ENCODE assay signal across 18 cellular contexts in genomic region chr9:89171231-89171630, GRCh38. TPM values are rescaled to one million over a fixed set of nuclear protein-coding genes. Genes with fewer than 3 reads are reported as not detected.
DNase-seq lines count a peak whose midpoint lies in the region; ATAC-seq and TF ChIP-seq lines count a peak whose summit lies in the region.
"Had no signal": no experiment of that assay in that cellular context is flagged by ENCODE, and none has a peak within 500 bp of the region (broad histone marks: within the 10 kb centered on the region; RNA-seq: fewer than 3 reads in every experiment).

No MANE protein-coding gene starts in this region.

- TF ChIP-seq EP300 in SK-N-SH (IDR thresholded peaks at IDR 0.05; ENCODE audit: borderline replicate concordance in 1 of 2, low read depth in 1 of 2, low read length in 1 of 2), result no peak

- H3K4me3 ChIP-seq in SK-N-SH (ENCODE audit: low read depth in 2 of 2, low read length in 1 of 2), result no peak overlapping the region
- no peak overlapping the region for H3K4me3 ChIP-seq in fibroblast of the aortic adventitia (ENCODE audit: low read depth, low read length)
- no peak overlapping the region for H3K4me3 ChIP-seq in lower lobe of right lung
- no peak overlapping the region for H3K4me3 ChIP-seq in thyroid gland (replicated peaks in 1 of 3)
- H3K4me3 ChIP-seq in HAP-1, result no peak overlapping the region
- H3K4me3 ChIP-seq: BLaER1 had no signal

- no peaks in the 10 kb centered on the region for H3F3A ChIP-seq in SK-N-SH (replicated peaks; ENCODE audit: insufficient read depth)

- in situ Hi-C loops in HAP-1 (cut with MboI; ENCODE audit: low sequenced_read_pairs), result no loop called here

- intact Hi-C loops in lower lobe of right lung (cut with DNase I) (no loop called here), thyroid gland (cut with DNase I) (no loop called here)
- intact Hi-C loops in activated CD4-positive, alpha-beta T cell treated with anti-CD3 and anti-CD28 coated beads for 36 hours (cut with DNase I, micrococcal nuclease), result no loop called here

- TF ChIP-seq RAD21 in SK-N-SH (IDR thresholded peaks at IDR 0.05; ENCODE audit: low read length), result no peak

- no peak for TF ChIP-seq POLR2A in thyroid gland (IDR thresholded peaks at IDR 0.05)

- H3K9me3 Mint-ChIP-seq in activated CD4-positive, alpha-beta T cell treated with anti-CD3 and anti-CD28 coated beads for 36 hours (ENCODE audit: low read depth), result no peaks in the 10 kb centered on the region
- H3K9me3 Mint-ChIP-seq: CD8-positive, alpha-beta T cell had no signal

- POLR2A ChIA-PET in SK-N-SH (lab: Yijun Ruan, JAX), result no interaction called here
- POLR2A ChIA-PET in activated CD4-positive, alpha-beta T cell treated with anti-CD3 and anti-CD28 coated beads for 36 hours (lab: Charles Lee), result no interaction called here

- H3K36me3 ChIP-seq in SK-N-SH (replicated peaks in 1 of 2; ENCODE audit: control insufficient read depth in 1 of 2, insufficient read depth in 2 of 2, low read length in 1 of 2) (peaks cover 0 to 3% of the 10 kb centered on the region in 2 experiments), lower lobe of right lung (no peaks in the 10 kb centered on the region), thyroid gland (no peaks in the 10 kb centered on the region), HAP-1 (replicated peaks) (no peaks in the 10 kb centered on the region)
- H3K36me3 ChIP-seq: BLaER1 had no signal

- CTCF ChIA-PET in SK-N-SH (lab: Yijun Ruan, JAX), result interaction anchor here (0.7 to 2.2 kb wide), 2 partner anchors 12 to 108 kb away, joined by 3 to 14 read pairs; no protein-coding TSS in a partner anchor
- CTCF ChIA-PET in activated CD4-positive, alpha-beta T cell treated with anti-CD3 and anti-CD28 coated beads for 36 hours (lab: Charles Lee), result no interaction called here

- H3K4me2 ChIP-seq in SK-N-SH, result no peak overlapping the region
- H3K4me2 ChIP-seq: BLaER1 had no signal

- ATAC-seq in SK-N-SH treated with all-trans-retinoic acid at 6 μM for 48 hours, result peak; percentile 45
- peak in 1 of 2 donors; percentile 48 for ATAC-seq in lower lobe of right lung
- no peak for ATAC-seq in activated CD4-positive, alpha-beta T cell treated with anti-CD3 and anti-CD28 coated beads for 36 hours
- ATAC-seq: CD8-positive, alpha-beta T cell had no signal

- no peak overlapping the region for H2AFZ ChIP-seq in SK-N-SH (ENCODE audit: low read depth)

- H3K36me3 Mint-ChIP-seq in activated CD4-positive, alpha-beta T cell treated with anti-CD3 and anti-CD28 coated beads for 36 hours (ENCODE audit: low read depth), result no peaks in the 10 kb centered on the region
- H3K36me3 Mint-ChIP-seq: CD4-positive, CD25-positive, alpha-beta regulatory T cell; CD8-positive, alpha-beta T cell had no signal

- H3K4me3 Mint-ChIP-seq in activated CD4-positive, alpha-beta T cell treated with anti-CD3 and anti-CD28 coated beads for 36 hours, result no peak overlapping the region
- H3K4me3 Mint-ChIP-seq: B cell; CD4-positive, CD25-positive, alpha-beta regulatory T cell; CD8-positive, alpha-beta T cell had no signal

- DNase-seq in SK-N-SH (no peak), fibroblast of the aortic adventitia (ENCODE audit: low read depth) (peak; percentile 59), lower lobe of right lung (no peak), thyroid gland (peak; percentile 56 to 58), NCI-H1694 treated with DMSO at 0.1 percent for 48 hours (lab: John Stamatoyannopoulos, UW) (no peak), HAP-1 (ENCODE audit: low spot score in 2 of 2) (no peak)
- DNase-seq in activated CD4-positive, alpha-beta T cell treated with anti-CD3 and anti-CD28 coated beads for 36 hours, result no peak
- DNase-seq: Caco-2; CD4-positive, CD25-positive, alpha-beta regulatory T cell; DMS153; DND-41; GOT3 had no signal

- no peaks in the 10 kb centered on the region for H4K20me1 ChIP-seq in SK-N-SH (ENCODE audit: insufficient read depth)
- H4K20me1 ChIP-seq: BLaER1 had no signal

- TF ChIP-seq CTCF in SK-N-SH (IDR thresholded peaks at IDR 0.05) (no peak), fibroblast of the aortic adventitia (IDR thresholded peaks at IDR 0.05; ENCODE audit: insufficient read depth, low read length) (no peak), lower lobe of right lung (IDR thresholded peaks at IDR 0.05) (no peak), thyroid gland (IDR thresholded peaks at IDR 0.05) (no peak)

- H3K4me1 ChIP-seq in SK-N-SH (ENCODE audit: control insufficient read depth in 1 of 2, insufficient read depth in 2 of 2, low read depth in 1 of 2, low read length in 1 of 2), result peaks cover 14 to 23% of the 10 kb centered on the region in 2 experiments; a peak in 2 of 4 replicates
- H3K4me1 ChIP-seq in lower lobe of right lung, result peaks cover 11% of the 10 kb centered on the region
- H3K4me1 ChIP-seq in thyroid gland, result peaks cover 6 to 13% of the 10 kb centered on the region in 2 donors
- H3K4me1 ChIP-seq in HAP-1, result no peaks in the 10 kb centered on the region
- H3K4me1 ChIP-seq: BLaER1, Caco-2 had no signal

- 78% methylated on average over 3 of the region's 3 CpGs for WGBS in SK-N-SH (ENCODE audit: low lambda C conversion rate)
- 20 to 22% methylated on average over 3 of the region's 3 CpGs for WGBS in thyroid gland, 2 donors

- no peaks in the 10 kb centered on the region for H3K4me1 Mint-ChIP-seq in activated CD4-positive, alpha-beta T cell treated with anti-CD3 and anti-CD28 coated beads for 36 hours
- H3K4me1 Mint-ChIP-seq: B cell; CD4-positive, CD25-positive, alpha-beta regulatory T cell had no signal

- H3K79me2 ChIP-seq in SK-N-SH (ENCODE audit: insufficient read depth), result peaks cover 99% of the 10 kb centered on the region

- H3K27me3 Mint-ChIP-seq in activated CD4-positive, alpha-beta T cell treated with anti-CD3 and anti-CD28 coated beads for 36 hours, result peaks cover 23% of the 10 kb centered on the region

- H3K9me3 ChIP-seq in SK-N-SH (no peaks in the 10 kb centered on the region), lower lobe of right lung (no peaks in the 10 kb centered on the region), thyroid gland (no peaks in the 10 kb centered on the region), HAP-1 (no peaks in the 10 kb centered on the region)
- H3K9me3 ChIP-seq: BLaER1, Caco-2 had no signal

- no peak overlapping the region for H3K9ac ChIP-seq in SK-N-SH
- H3K9ac ChIP-seq: BLaER1 had no signal

- H3K27ac ChIP-seq in SK-N-SH (ENCODE audit: low read depth in 2 of 2, low read length in 1 of 2) (no peak overlapping the region), lower lobe of right lung (peak overlapping the region; percentile 24), thyroid gland (peak overlapping the region; percentile 11 to 44 (median 42))
- H3K27ac ChIP-seq: 22Rv1, BLaER1, C4-2B had no signal

- H3K27me3 ChIP-seq in SK-N-SH (ENCODE audit: insufficient read depth) (no peaks in the 10 kb centered on the region), lower lobe of right lung (ENCODE audit: low read depth) (peaks cover 11% of the 10 kb centered on the region), thyroid gland (no peaks in the 10 kb centered on the region), HAP-1 (ENCODE audit: low read depth) (peaks cover 6% of the 10 kb centered on the region)
- H3K27me3 ChIP-seq: BLaER1 had no signal

- H3K27ac Mint-ChIP-seq in activated CD4-positive, alpha-beta T cell treated with anti-CD3 and anti-CD28 coated beads for 36 hours, result no peak overlapping the region
- H3K27ac Mint-ChIP-seq: B cell; CD4-positive, CD25-positive, alpha-beta regulatory T cell; CD8-positive, alpha-beta T cell had no signal

- H3K9me2 ChIP-seq in SK-N-SH, result no peaks in the 10 kb centered on the region

TF ChIP-seq in SK-N-SH treated with all-trans-retinoic acid at 6 μM for 48 hours, 23 proteins besides CTCF, POLR2A, EP300 and RAD21:
- peak; percentile 45; the same call in 1 of the 2 replicates for TF ChIP-seq ISL1 (CRISPR knock-in tag; IDR thresholded peaks at IDR 0.05)
- no peak for TF ChIP-seq TCF4 (CRISPR knock-in tag; IDR thresholded peaks at IDR 0.05; ENCODE audit: borderline replicate concordance)

TF ChIP-seq in SK-N-SH, 30 proteins besides CTCF, POLR2A, EP300 and RAD21 (continues in another document):
- TF ChIP-seq FOXM1 (IDR thresholded peaks at IDR 0.05; ENCODE audit: low read depth) (no peak), PBX3 (IDR thresholded peaks at IDR 0.05) (no peak), MXI1 (IDR thresholded peaks at IDR 0.05; ENCODE audit: low read depth, low read length) (no peak), POLR2AphosphoS5 (IDR thresholded peaks at IDR 0.05; ENCODE audit: low read depth, low read length) (no peak), TCF12 (IDR thresholded peaks at IDR 0.05) (no peak), USF2 (IDR thresholded peaks at IDR 0.05; ENCODE audit: borderline replicate concordance, low read depth, low read length) (no peak), EZH2phosphoT487 (IDR thresholded peaks at IDR 0.05; ENCODE audit: borderline replicate concordance, low read depth) (no peak)

RNA-seq across cellular contexts. Expression of gene SHC3, which starts 7.4 kb away (rescaled TPM):
- 3.2 and 4.7 TPM in 2 replicates for polyA plus RNA-seq in SK-N-SH (2012; rRNA removed)
- polyA plus RNA-seq in SK-N-SH (2012; cell fraction: cytosol; rRNA removed), result 2.8 and 3.7 TPM in 2 replicates
- polyA plus RNA-seq in SK-N-SH (2012; cell fraction: nucleus; rRNA removed), result 8.0 and 9.2 TPM in 2 replicates
- total RNA-seq in fibroblast of the aortic adventitia (ENCODE audit: low replicate concordance), result 26.5 and 28.0 TPM in 2 replicates
- 13.2 TPM for total RNA-seq in lower lobe of right lung
- 1 to 10 TPM in 3 of 4 donors, under 1 TPM in 1; 0.40 to 5.9 (median 1.2) TPM for total RNA-seq in thyroid gland
- not detected for total RNA-seq in activated CD4-positive, alpha-beta T cell treated with anti-CD3 and anti-CD28 coated beads for 36 hours
- total RNA-seq: B cell; CD4-positive, CD25-positive, alpha-beta regulatory T cell; CD8-positive, alpha-beta T cell had no signal
- polyA plus RNA-seq: CD4-positive, CD25-positive, alpha-beta regulatory T cell had no signal

Comparison
In these comparisons a context has a peak if more than half of its experiments do, and no peak if none do; other contexts are left out.
1. DNase-seq: peak in fibroblast of the aortic adventitia (single experiment) and thyroid gland (2 of 2); none in SK-N-SH (single experiment), lower lobe of right lung (single experiment), NCI-H1694 treated with DMSO at 0.1 percent for 48 hours (single experiment), activated CD4-positive, alpha-beta T cell treated with anti-CD3 and anti-CD28 coated beads for 36 hours (single experiment) and HAP-1 (0 of 2).
2. H3K27ac ChIP-seq: peak in lower lobe of right lung (single experiment) and thyroid gland (3 of 3); none in SK-N-SH (0 of 2).